Comparison of ENCODE assay signal across 14 cellular contexts in the genomic region with DNA sequence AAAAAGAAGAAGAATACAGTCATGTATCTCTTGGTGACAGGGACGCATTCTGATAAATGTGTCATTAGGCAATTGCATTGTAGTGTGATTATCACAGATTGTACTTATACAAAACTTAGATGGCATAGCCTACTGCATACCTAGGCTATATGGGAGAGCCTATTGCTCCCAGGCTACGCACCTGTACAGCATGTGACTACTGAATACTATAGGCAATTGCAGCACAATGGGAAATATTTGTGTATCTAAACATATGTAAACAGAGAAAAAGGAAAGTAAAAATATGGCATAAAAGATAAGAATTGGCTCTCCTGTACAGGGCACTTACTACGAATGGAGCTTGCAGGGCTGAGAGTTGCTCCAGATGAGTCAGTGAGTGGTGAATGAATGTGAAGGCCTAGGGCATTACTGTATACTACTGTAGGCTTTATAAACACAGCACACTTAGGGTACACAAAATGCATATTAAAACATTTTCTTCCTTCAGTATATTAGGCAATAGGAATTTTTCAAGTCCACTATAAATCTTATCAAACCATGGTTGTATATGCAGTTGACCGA. TPM values are rescaled to one million over a fixed set of nuclear protein-coding genes. Genes with fewer than 3 reads are reported as not detected.
A peak's percentile ranks its signal among the peaks of the same experiment; 100 is the strongest.
DNase-seq lines count a peak whose midpoint lies in the region; ATAC-seq and TF ChIP-seq lines count a peak whose summit lies in the region.
"Had no signal": no experiment of that assay in that cellular context is flagged by ENCODE, and none has a peak within 500 bp of the region (broad histone marks: within the 10 kb centered on the region; RNA-seq: fewer than 3 reads in every experiment).

No MANE protein-coding gene starts in this region.

- CTCF ChIA-PET in activated CD8-positive, alpha-beta T cell treated with anti-CD3 and anti-CD28 coated beads, Interleukin-2, amount 10 ng/mL, durations not matched to agents 7 days and 5 days (lab: Charles Lee) = interaction anchor here (0.8 to 1.2 kb wide), 2 partner anchors 27 to 30 kb away, joined by 3 read pairs; no protein-coding TSS in a partner anchor

- peak overlapping the region in 1 of 2 donors; percentile 50 for H3K4me3 Mint-ChIP-seq in activated T-cell treated with anti-CD3 and anti-CD28 coated beads, Interleukin-2, amount 50 U/mL, for 72 hours
- no peak overlapping the region for H3K4me3 Mint-ChIP-seq in activated CD8-positive, alpha-beta T cell treated with anti-CD3 and anti-CD28 coated beads, Interleukin-2, amount 10 ng/mL, durations not matched to agents 7 days and 5 days

- H3K36me3 ChIP-seq in subcutaneous abdominal adipose tissue (ENCODE audit: control insufficient read depth in 5 of 5, insufficient read depth in 5 of 5, low read length in 5 of 5) = peaks cover 27 to 56% (median 49%) of the 10 kb centered on the region in 5 donors

- peaks cover 60% of the 10 kb centered on the region for H3K4me1 Mint-ChIP-seq in activated T-cell treated with anti-CD3 and anti-CD28 coated beads, Interleukin-2, amount 50 U/mL, for 72 hours (ENCODE audit: low read depth)
- H3K4me1 Mint-ChIP-seq in activated CD8-positive, alpha-beta T cell treated with anti-CD3 and anti-CD28 coated beads, Interleukin-2, amount 10 ng/mL, durations not matched to agents 7 days and 5 days (ENCODE audit: low read depth) = peaks cover 59% of the 10 kb centered on the region

- no peaks in the 10 kb centered on the region for H3K27me3 Mint-ChIP-seq in activated T-cell treated with anti-CD3 and anti-CD28 coated beads, Interleukin-2, amount 50 U/mL, for 72 hours (ENCODE audit: low read depth)
- no peaks in the 10 kb centered on the region for H3K27me3 Mint-ChIP-seq in activated CD8-positive, alpha-beta T cell treated with anti-CD3 and anti-CD28 coated beads, Interleukin-2, amount 10 ng/mL, durations not matched to agents 7 days and 5 days (ENCODE audit: low read depth)

- POLR2A ChIA-PET in activated CD8-positive, alpha-beta T cell treated with anti-CD3 and anti-CD28 coated beads, Interleukin-2, amount 10 ng/mL, durations not matched to agents 7 days and 5 days (lab: Charles Lee) = interaction anchor here (1.1 to 1.9 kb wide), 4 partner anchors 11 to 29 kb away, joined by 3 to 19 read pairs (median 9); partner anchors contain the start of gene APOL6

- TF ChIP-seq CTCF in foreskin fibroblast (IDR thresholded peaks at IDR 0.05; ENCODE audit: low read depth, low read length) = no peak

- DNase-seq in activated T-cell treated with anti-CD3 and anti-CD28 coated beads, Interleukin-2, amount 50 U/mL, for 72 hours = no peak
- DNase-seq in activated T-cell treated with anti-CD3 and anti-CD28 coated beads for 4 hours = no peak
- no peak for DNase-seq in activated CD8-positive, alpha-beta T cell treated with anti-CD3 and anti-CD28 coated beads, Interleukin-2, amount 10 ng/mL, durations not matched to agents 7 days and 5 days
- peak; percentile 57 to 74 for DNase-seq in foreskin fibroblast
- DNase-seq in NCI-H2171 treated with DMSO at 0.1 percent for 48 hours (lab: John Stamatoyannopoulos, UW) = no peak
- DNase-seq in D341Med (ENCODE audit: low spot score) = no peak
- DNase-seq: caudate nucleus, gastrocnemius medialis, NCI-H446 treated with DMSO at 0.1 percent for 48 hours, SHP77 treated with DMSO at 0.1 percent for 48 hours had no signal

- H3K4me3 ChIP-seq in foreskin fibroblast (ENCODE audit: low read depth in 1 of 2, low read length in 2 of 2) (no peak overlapping the region), subcutaneous abdominal adipose tissue (ENCODE audit: low read depth in 1 of 5, low read length in 5 of 5) (no peak overlapping the region)
- H3K4me3 ChIP-seq: gastrocnemius medialis had no signal

- peak overlapping the region; percentile 85 for H3K27ac ChIP-seq in subcutaneous abdominal adipose tissue (ENCODE audit: low read depth, low read length)

- peak; percentile 79 to 90 for ATAC-seq in activated T-cell treated with anti-CD3 and anti-CD28 coated beads, Interleukin-2, amount 50 U/mL, for 72 hours (replicated peaks in 1 of 2)
- ATAC-seq in activated CD8-positive, alpha-beta T cell treated with anti-CD3 and anti-CD28 coated beads, Interleukin-2, amount 10 ng/mL, durations not matched to agents 7 days and 5 days = peak; percentile 30
- ATAC-seq in GM18519 (IDR thresholded peaks at IDR 0.05; ENCODE audit: low FRiP score, unreplicated experiment) = no peak
- ATAC-seq: gastrocnemius medialis, HCT116 had no signal

- no peaks in the 10 kb centered on the region for H3K27me3 ChIP-seq in subcutaneous abdominal adipose tissue (ENCODE audit: control insufficient read depth in 5 of 5, insufficient read depth in 4 of 5, low read length in 5 of 5)
- H3K27me3 ChIP-seq: gastrocnemius medialis had no signal

- H3K9me3 Mint-ChIP-seq in activated T-cell treated with anti-CD3 and anti-CD28 coated beads, Interleukin-2, amount 50 U/mL, for 72 hours = peaks cover 9 to 10% of the 10 kb centered on the region in 2 donors
- peaks cover 28% of the 10 kb centered on the region for H3K9me3 Mint-ChIP-seq in activated CD8-positive, alpha-beta T cell treated with anti-CD3 and anti-CD28 coated beads, Interleukin-2, amount 10 ng/mL, durations not matched to agents 7 days and 5 days (ENCODE audit: insufficient read depth)

- H3K27ac Mint-ChIP-seq in activated T-cell treated with anti-CD3 and anti-CD28 coated beads, Interleukin-2, amount 50 U/mL, for 72 hours = peak overlapping the region; percentile 87
- H3K27ac Mint-ChIP-seq in activated CD8-positive, alpha-beta T cell treated with anti-CD3 and anti-CD28 coated beads, Interleukin-2, amount 10 ng/mL, durations not matched to agents 7 days and 5 days = peak overlapping the region; percentile 22

- peak overlapping the region in 1 of 5 donors; percentile 30 for H3K9ac ChIP-seq in subcutaneous abdominal adipose tissue (ENCODE audit: low read length in 5 of 5)

- H3K4me1 ChIP-seq in subcutaneous abdominal adipose tissue (ENCODE audit: control insufficient read depth in 5 of 5, insufficient read depth in 5 of 5, low read length in 5 of 5) = peaks cover 0 to 58% (median 21%) of the 10 kb centered on the region in 5 donors

- H3K9me3 ChIP-seq in subcutaneous abdominal adipose tissue (ENCODE audit: control insufficient read depth in 5 of 5, low read length in 5 of 5) = peaks cover 0 to 5% (median 0%) of the 10 kb centered on the region in 5 donors
- H3K9me3 ChIP-seq: gastrocnemius medialis had no signal

- H3K36me3 Mint-ChIP-seq in activated T-cell treated with anti-CD3 and anti-CD28 coated beads, Interleukin-2, amount 50 U/mL, for 72 hours (ENCODE audit: insufficient read depth in 2 of 2) = peaks cover 50 to 69% of the 10 kb centered on the region in 2 donors
- H3K36me3 Mint-ChIP-seq in activated CD8-positive, alpha-beta T cell treated with anti-CD3 and anti-CD28 coated beads, Interleukin-2, amount 10 ng/mL, durations not matched to agents 7 days and 5 days (ENCODE audit: low read depth) = peaks cover 85% of the 10 kb centered on the region

RNA-seq across cellular contexts. Expression of gene APOL6, which starts 13.2 kb away (rescaled TPM):
- 10 to 100 TPM; 42.0 to 56.0 TPM for total RNA-seq in activated T-cell treated with anti-CD3 and anti-CD28 coated beads, Interleukin-2, amount 50 U/mL, for 72 hours
- 10 to 100 TPM; 62.3 to 63.2 TPM for total RNA-seq in activated CD8-positive, alpha-beta T cell treated with anti-CD3 and anti-CD28 coated beads, Interleukin-2, amount 10 ng/mL, durations not matched to agents 7 days and 5 days

RNA-seq across cellular contexts. Expression of gene MB, which starts 44.3 kb away (rescaled TPM):
- total RNA-seq in activated T-cell treated with anti-CD3 and anti-CD28 coated beads, Interleukin-2, amount 50 U/mL, for 72 hours = under 1 TPM; 0.24 to 0.69 TPM
- not detected for total RNA-seq in activated CD8-positive, alpha-beta T cell treated with anti-CD3 and anti-CD28 coated beads, Interleukin-2, amount 10 ng/mL, durations not matched to agents 7 days and 5 days
- total RNA-seq: renal cortical epithelial cell had no signal

RNA-seq across cellular contexts. Expression of gene APOL5, which starts 56.2 kb away (rescaled TPM):
- not detected for total RNA-seq in activated T-cell treated with anti-CD3 and anti-CD28 coated beads, Interleukin-2, amount 50 U/mL, for 72 hours
- not detected for total RNA-seq in activated CD8-positive, alpha-beta T cell treated with anti-CD3 and anti-CD28 coated beads, Interleukin-2, amount 10 ng/mL, durations not matched to agents 7 days and 5 days
- total RNA-seq: renal cortical epithelial cell had no signal

Comparison
In these comparisons a context has a peak if more than half of its experiments do, and no peak if none do; other contexts are left out.
1. DNase-seq: peak in foreskin fibroblast (2 of 2); none in activated T-cell treated with anti-CD3 and anti-CD28 coated beads, Interleukin-2, amount 50 U/mL, for 72 hours (0 of 2), activated T-cell treated with anti-CD3 and anti-CD28 coated beads for 4 hours (single experiment), activated CD8-positive, alpha-beta T cell treated with anti-CD3 and anti-CD28 coated beads, Interleukin-2, amount 10 ng/mL, durations not matched to agents 7 days and 5 days (single experiment), NCI-H2171 treated with DMSO at 0.1 percent for 48 hours (single experiment) and D341Med (single experiment).